In genomic region chr1:214249651-214250050, GRCh38 we compare ENCODE assay signal across 20 cellular contexts. TPM values are rescaled to one million over a fixed set of nuclear protein-coding genes. Genes with fewer than 3 reads are reported as not detected.
DNase-seq lines count a peak whose midpoint lies in the region; ATAC-seq and TF ChIP-seq lines count a peak whose summit lies in the region.
"Had no signal": no experiment of that assay in that cellular context is flagged by ENCODE, and none has a peak within 500 bp of the region (broad histone marks: within the 10 kb centered on the region; RNA-seq: fewer than 3 reads in every experiment).

No MANE protein-coding gene starts in this region.

- TF ChIP-seq CTCF in heart right ventricle (IDR thresholded peaks at IDR 0.05) (no peak), Caco-2 (IDR thresholded peaks at IDR 0.05; ENCODE audit: insufficient read depth in 1 of 2, low read depth in 1 of 2, low read length in 1 of 2, severe bottlenecking in 1 of 2, unreplicated experiment in 1 of 2) (no peak), BE2C (IDR thresholded peaks at IDR 0.05; ENCODE audit: low read depth, low read length) (no peak)

- no peak overlapping the region for H4K8ac ChIP-seq in mesendoderm (ENCODE audit: low read depth, low read length)

- no peak overlapping the region for H2BK5ac ChIP-seq in mesendoderm (ENCODE audit: low read length)

- POLR2A ChIA-PET in Caco-2 (lab: Charles Lee): no interaction called here

- no peaks in the 10 kb centered on the region for H3K79me1 ChIP-seq in mesendoderm (ENCODE audit: low read length)

- H3K36me3 ChIP-seq in heart right ventricle (no peaks in the 10 kb centered on the region), mesendoderm (ENCODE audit: control insufficient read depth, insufficient read depth, low read length) (no peaks in the 10 kb centered on the region), Caco-2 (ENCODE audit: control insufficient read depth, insufficient read depth, low read length) (no peaks in the 10 kb centered on the region), BE2C (no peaks in the 10 kb centered on the region)
- H3K36me3 ChIP-seq: BLaER1 had no signal

- no peak overlapping the region for H3K27ac ChIP-seq in heart right ventricle
- H3K27ac ChIP-seq in mesendoderm (ENCODE audit: low read depth, low read length): no peak overlapping the region
- H3K27ac ChIP-seq: 22Rv1, A549, BLaER1 had no signal

- H3K4me1 Mint-ChIP-seq in Caco-2 (ENCODE audit: low read depth, unreplicated experiment): peaks cover 28% of the 10 kb centered on the region
- H3K4me1 Mint-ChIP-seq: B cell; CD14-positive monocyte; CD8-positive, alpha-beta memory T cell had no signal

- H3K36me3 Mint-ChIP-seq in Caco-2 (ENCODE audit: insufficient read depth, unreplicated experiment): peaks cover 3% of the 10 kb centered on the region
- H3K36me3 Mint-ChIP-seq: CD14-positive monocyte; CD4-positive, alpha-beta memory T cell; CD4-positive, CD25-positive, alpha-beta regulatory T cell; CD8-positive, alpha-beta memory T cell had no signal

- ATAC-seq in Right ventricle myocardium inferior: no peak
- no peak for ATAC-seq in heart right ventricle
- ATAC-seq: A549 had no signal

- no peak overlapping the region for H2BK120ac ChIP-seq in mesendoderm (ENCODE audit: low read depth, low read length)

- BruUV-seq in Caco-2 (replicated peaks; lab: Mats Ljungman, UMichigan): no TSS peak

- no peak overlapping the region for H2BK15ac ChIP-seq in mesendoderm (replicated peaks; ENCODE audit: low read depth)

- CTCF ChIA-PET in Caco-2 (lab: Charles Lee): no interaction called here

- H3K4ac ChIP-seq in mesendoderm (ENCODE audit: low read depth, low read length): peak overlapping the region; percentile 21

- intact Hi-C loops in Right ventricle myocardium inferior (cut with DNase I) (no loop called here), heart right ventricle (cut with DNase I) (no loop called here), Caco-2 (cut with micrococcal nuclease; ENCODE audit: unreplicated experiment) (no loop called here)

- no peak overlapping the region for H3K18ac ChIP-seq in mesendoderm (ENCODE audit: low read length)

- no peak overlapping the region for H3K4me2 ChIP-seq in mesendoderm (ENCODE audit: low read length)
- H3K4me2 ChIP-seq: A549 had no signal

- 95 to 98% methylated on average over 14 of the region's 14 CpGs for WGBS in heart right ventricle, 2 donors
- no CpG with 5 or more reads among the region's 14 CpGs for WGBS in mesendoderm (ENCODE audit: extremely low coverage, insufficient coverage, low lambda C conversion rate)

- no peak overlapping the region for H3K27ac Mint-ChIP-seq in Caco-2 (ENCODE audit: unreplicated experiment)
- H3K27ac Mint-ChIP-seq: B cell; CD14-positive monocyte; CD4-positive, alpha-beta memory T cell; CD4-positive, CD25-positive, alpha-beta regulatory T cell had no signal

- H3K4me3 Mint-ChIP-seq in Caco-2 (ENCODE audit: unreplicated experiment): no peak overlapping the region
- H3K4me3 Mint-ChIP-seq: B cell; CD14-positive monocyte; CD4-positive, alpha-beta memory T cell; CD4-positive, CD25-positive, alpha-beta regulatory T cell; CD8-positive, alpha-beta memory T cell had no signal

- H3K56ac ChIP-seq in mesendoderm (ENCODE audit: low read length): no peak overlapping the region

- no peak overlapping the region for H3K9ac ChIP-seq in mesendoderm (ENCODE audit: low read length)
- H3K9ac ChIP-seq: BLaER1 had no signal

- no peak overlapping the region for H3K4me3 ChIP-seq in heart right ventricle
- no peak overlapping the region for H3K4me3 ChIP-seq in mesendoderm (ENCODE audit: low read length)
- H3K4me3 ChIP-seq in Caco-2 (ENCODE audit: low read depth, low read length): no peak overlapping the region
- H3K4me3 ChIP-seq in BE2C (ENCODE audit: low read depth, low read length): no peak overlapping the region
- H3K4me3 ChIP-seq: A549, BLaER1 had no signal

- H3K27me3 ChIP-seq in heart right ventricle (peaks cover 0 to 4% (median 0%) of the 10 kb centered on the region in 7 donors), mesendoderm (ENCODE audit: insufficient read depth, low read length, poor library complexity) (no peaks in the 10 kb centered on the region), Caco-2 (replicated peaks; ENCODE audit: control insufficient read depth, insufficient read depth, low read length) (no peaks in the 10 kb centered on the region), BE2C (no peaks in the 10 kb centered on the region)
- H3K27me3 ChIP-seq: BLaER1 had no signal

- no peaks in the 10 kb centered on the region for H3K79me2 ChIP-seq in mesendoderm (ENCODE audit: control insufficient read depth, insufficient read depth, low read length)

- H4K5ac ChIP-seq in mesendoderm (ENCODE audit: low read length): no peak overlapping the region

- no peak overlapping the region for H3K23ac ChIP-seq in mesendoderm (ENCODE audit: low read length)

- peaks cover 0 to under 1% (median 0%) of the 10 kb centered on the region in 11 donors for H3K9me3 ChIP-seq in heart right ventricle
- no peaks in the 10 kb centered on the region for H3K9me3 ChIP-seq in Caco-2
- no peaks in the 10 kb centered on the region for H3K9me3 ChIP-seq in BE2C
- H3K9me3 ChIP-seq: A549, BLaER1 had no signal

- no peaks in the 10 kb centered on the region for H3K9me3 Mint-ChIP-seq in Caco-2 (ENCODE audit: unreplicated experiment)
- H3K9me3 Mint-ChIP-seq: CD14-positive monocyte; CD4-positive, alpha-beta memory T cell; CD8-positive, alpha-beta memory T cell had no signal

- H2AK5ac ChIP-seq in mesendoderm (ENCODE audit: low read length): no peak overlapping the region

- H3K27me3 Mint-ChIP-seq in Caco-2 (ENCODE audit: insufficient read depth, unreplicated experiment): no peaks in the 10 kb centered on the region

- H3K4me1 ChIP-seq in heart right ventricle: no peaks in the 10 kb centered on the region
- peaks cover 2% of the 10 kb centered on the region for H3K4me1 ChIP-seq in mesendoderm (ENCODE audit: control insufficient read depth, low read depth, low read length)
- peaks cover 12% of the 10 kb centered on the region for H3K4me1 ChIP-seq in Caco-2
- no peaks in the 10 kb centered on the region for H3K4me1 ChIP-seq in BE2C

- DNase-seq in Right ventricle myocardium inferior (ENCODE audit: missing footprints) (peak; percentile 64), heart right ventricle (no peak), dermis microvascular lymphatic vessel endothelial cell (ENCODE audit: low read depth in 2 of 2) (peak; percentile 54 to 65), mesendoderm (no peak), Caco-2 (no peak), BE2C (no peak)
- DNase-seq: AML-193; C1 segment of cervical spinal cord; Calu3; CD4-positive, alpha-beta memory T cell; CD4-positive, CD25-positive, alpha-beta regulatory T cell; CD8-positive, alpha-beta memory T cell; COR-L47; DMS79 treated with DMSO at 0.1 percent for 48 hours; GF-D8 had no signal

RNA-seq across cellular contexts. Expression of gene SMYD2, which starts 31.3 kb away (rescaled TPM):
- total RNA-seq in Right ventricle myocardium inferior (205 TPM), heart right ventricle (100 to 1,000 TPM; 158 to 438 (median 356) TPM), dermis microvascular lymphatic vessel endothelial cell (193 and 220 TPM in 2 replicates), Caco-2 (2022) (161 and 182 TPM in 2 replicates)
- 100 to 1,000 TPM in 1 of 2 donors, 10 to 100 TPM in 1; 97.3 to 149 TPM for polyA plus RNA-seq in heart right ventricle
- 15.1 TPM for polyA plus RNA-seq in mesendoderm (2013, experiment 1 of 2)
- 16.4 TPM for polyA plus RNA-seq in mesendoderm (2013, experiment 2 of 2)
- 16.5 TPM for polyA plus RNA-seq in BE2C (2012; ENCODE audit: insufficient read depth, insufficient read length, low read depth)

Comparison
In these comparisons a context has a peak if more than half of its experiments do, and no peak if none do; other contexts are left out.
1. DNase-seq: peak in Right ventricle myocardium inferior (single experiment) and dermis microvascular lymphatic vessel endothelial cell (2 of 2); none in heart right ventricle (0 of 2), mesendoderm (single experiment), Caco-2 (0 of 2) and BE2C (single experiment).